1 cellular context compared by ENCODE assay signal in the genomic region with DNA sequence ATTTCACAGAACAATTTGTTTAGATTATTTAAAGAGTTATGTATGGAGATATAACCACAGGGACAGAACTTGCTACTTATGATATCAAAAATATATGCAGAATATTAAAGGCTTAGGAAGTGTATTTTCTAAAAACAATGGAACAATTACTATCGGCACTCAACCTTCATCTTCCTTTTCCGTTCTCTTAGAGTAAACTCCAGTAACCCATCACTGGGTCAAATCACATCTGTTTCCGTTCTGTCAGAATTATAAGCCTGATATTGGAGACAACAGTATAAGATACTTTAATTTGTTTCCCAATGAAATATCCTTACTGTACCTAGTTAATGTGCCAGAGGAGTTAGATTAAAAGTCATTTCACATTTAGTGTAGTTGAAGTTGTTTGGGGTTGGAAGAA.
TF ChIP-seq lines count a peak whose summit lies in the region.

No MANE protein-coding gene starts in this region.

TF ChIP-seq in endothelial cell of umbilical vein, 7 proteins besides CTCF, POLR2A, EP300 and RAD21 (continued from another document):
- TF ChIP-seq, protein P1, sequence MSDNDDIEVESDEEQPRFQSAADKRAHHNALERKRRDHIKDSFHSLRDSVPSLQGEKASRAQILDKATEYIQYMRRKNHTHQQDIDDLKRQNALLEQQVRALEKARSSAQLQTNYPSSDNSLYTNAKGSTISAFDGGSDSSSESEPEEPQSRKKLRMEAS (IDR thresholded peaks at IDR 0.05; ENCODE audit: insufficient read depth, insufficient read length), result no peak
- no peak for TF ChIP-seq MYC (IDR thresholded peaks at IDR 0.05; ENCODE audit: low read depth, low read length)
